In the genomic region with DNA sequence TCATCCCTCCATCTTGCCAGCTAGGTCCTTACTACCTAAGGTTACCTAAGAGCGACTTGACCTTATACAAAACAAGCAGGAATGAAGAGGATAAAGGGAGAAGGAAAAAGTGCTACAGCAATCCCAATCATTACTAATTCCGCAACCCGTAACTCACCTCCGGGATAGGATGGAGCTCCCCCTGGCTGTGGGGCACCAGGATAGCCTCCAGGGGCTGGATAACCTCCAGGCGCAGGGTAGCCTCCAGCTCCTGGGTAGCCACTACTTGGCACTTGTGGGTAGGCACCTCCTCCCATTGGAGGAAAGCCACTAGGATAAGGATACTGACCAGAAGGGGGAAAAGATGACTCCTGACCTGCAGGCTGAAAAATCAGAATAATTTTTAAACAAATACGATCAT, we compare ENCODE assay signal across 18 cellular contexts. TPM values are rescaled to one million over a fixed set of nuclear protein-coding genes. Genes with fewer than 3 reads are reported as not detected.
DNase-seq lines count a peak whose midpoint lies in the region; ATAC-seq, FAIRE-seq and TF ChIP-seq lines count a peak whose summit lies in the region.
"Had no signal": no experiment of that assay in that cellular context is flagged by ENCODE, and none has a peak within 500 bp of the region (broad histone marks: within the 10 kb centered on the region; RNA-seq: fewer than 3 reads in every experiment).

No MANE protein-coding gene starts in this region.

- no peak for TF ChIP-seq POLR2A in HepG2 (IDR thresholded peaks at IDR 0.05; ENCODE audit: insufficient read depth in 1 of 2, low read depth in 2 of 2, low read length in 2 of 2)

- over 99% methylated on average over 6 of the region's 6 CpGs for WGBS in HepG2 (ENCODE audit: low lambda C conversion rate)

- H3K4me1 ChIP-seq in HepG2 (ENCODE audit: insufficient read depth, low read length): no peaks in the 10 kb centered on the region
- H3K4me1 ChIP-seq: right atrium auricular region had no signal

- intact Hi-C loops in HepG2 (cut with micrococcal nuclease; ENCODE audit: unreplicated experiment): no loop called here

- TF ChIP-seq CTCF in BJ (IDR thresholded peaks at IDR 0.05; ENCODE audit: insufficient read depth, low read depth, low read length): 0 out of 2 replicates have a peak, but pooled peaks have one; percentile 7
- peak; percentile 28 for TF ChIP-seq CTCF in HFF-Myc (IDR thresholded peaks at IDR 0.05; ENCODE audit: low read depth, low read length, missing control alignments)
- TF ChIP-seq CTCF in astrocyte of the spinal cord (IDR thresholded peaks at IDR 0.05; ENCODE audit: low read depth, low read length): peak; percentile 22
- TF ChIP-seq CTCF in HepG2 (CRISPR knock-in tag; IDR thresholded peaks at IDR 0.05): peak; percentile 44

- peaks cover 30% of the 10 kb centered on the region for H3K79me2 ChIP-seq in HepG2 (ENCODE audit: insufficient read depth, low read length)

- H3K9ac ChIP-seq in HepG2 (ENCODE audit: insufficient read depth, low read depth, low read length): no peak overlapping the region

- TF ChIP-seq RAD21 in HepG2 (CRISPR knock-in tag; IDR thresholded peaks at IDR 0.05): no peak

- FAIRE-seq in HepG2 (lab: Jason Lieb, UNC): no peak

- H3K27me3 ChIP-seq in BJ (ENCODE audit: control insufficient read depth, insufficient read depth, low read length): no peaks in the 10 kb centered on the region
- H3K27me3 ChIP-seq in HepG2 (ENCODE audit: control insufficient read depth in 1 of 2, insufficient read depth in 2 of 2, low read length in 2 of 2): no peaks in the 10 kb centered on the region
- H3K27me3 ChIP-seq: heart left ventricle, right atrium auricular region had no signal

- H3K36me3 ChIP-seq in BJ (ENCODE audit: control insufficient read depth, insufficient read depth, low read length) (peaks cover 5% of the 10 kb centered on the region; the same call in 1 of the 2 replicates), HepG2 (replicated peaks in 1 of 2; ENCODE audit: control insufficient read depth in 1 of 2, insufficient read depth in 2 of 2, low read length in 2 of 2) (peaks cover 10 to 39% of the 10 kb centered on the region in 2 experiments; a peak in 4 of 5 replicates)

- ATAC-seq in HepG2: peak; percentile 52; the same call in 1 of the 3 replicates
- ATAC-seq in HG02763 (IDR thresholded peaks at IDR 0.05; ENCODE audit: unreplicated experiment): no peak
- ATAC-seq in HG03520 (IDR thresholded peaks at IDR 0.05; ENCODE audit: unreplicated experiment): no peak
- ATAC-seq: activated naive CD4-positive, alpha-beta T cell treated with anti-CD3 and anti-CD28 coated beads, Interleukin-2, amount 50 U/mL, for 72 hours had no signal

- POLR2A ChIA-PET in BJ (lab: Charles Lee): no interaction called here
- POLR2A ChIA-PET in HepG2 (lab: Yijun Ruan, JAX): no interaction called here

- no peak overlapping the region for H3K4me2 ChIP-seq in HepG2 (ENCODE audit: low read depth, low read length)

- no TSS peak for BruUV-seq in HepG2 (replicated peaks; lab: Mats Ljungman, UMichigan)

- H4K20me1 ChIP-seq in HepG2 (ENCODE audit: insufficient read depth, low read length): no peaks in the 10 kb centered on the region

- in situ Hi-C loops in astrocyte of the spinal cord (cut with HindIII; ENCODE audit: low sequenced_read_pairs) (no loop called here), HepG2 (cut with HindIII; ENCODE audit: extremely low pct_ligation_motif_present, low pct_unique_long_range_greater_than_20kb) (no loop called here)

- H3K27ac ChIP-seq in HepG2 (ENCODE audit: extremely low read length, insufficient read depth, low read length): no peak overlapping the region
- H3K27ac ChIP-seq: epithelial cell of prostate, left ventricle myocardium inferior, right atrium auricular region had no signal

- H3K9me3 ChIP-seq in HepG2 (ENCODE audit: low read length): no peaks in the 10 kb centered on the region
- H3K9me3 ChIP-seq: heart left ventricle, right atrium auricular region had no signal

- no peak overlapping the region for H2AFZ ChIP-seq in HepG2 (ENCODE audit: low read length)

- DNase-seq in BJ (ENCODE audit: low read depth) (no peak), HFF-Myc (ENCODE audit: extremely low read depth, low read depth) (no peak), astrocyte of the spinal cord (ENCODE audit: low read depth, low spot score) (no peak), HepG2 (ENCODE audit: low spot score) (no peak), 8988T (no peak), DMS79 (lab: John Stamatoyannopoulos, UW) (no peak)
- DNase-seq: activated CD4-positive, CD25-positive, alpha-beta regulatory T cell treated with anti-CD3 and anti-CD28 coated beads, Interleukin-2, amount 50 U/mL, for 72 hours; CD8-positive, alpha-beta memory T cell; HCEC 1CT; heart left ventricle; left ventricle myocardium inferior; naive B cell; stimulated activated CD4-positive, alpha-beta T cell treated with anti-CD3 and anti-CD28 coated beads, Interleukin-4, amount 100 ng/mL, for 24 hours had no signal

- TF ChIP-seq EP300 in HepG2 (IDR thresholded peaks at IDR 0.05; ENCODE audit: low read depth in 2 of 2, low read length in 2 of 2) (no peak), HepG2 (CRISPR knock-in tag; IDR thresholded peaks at IDR 0.05; ENCODE audit: borderline replicate concordance) (no peak)

- CTCF ChIA-PET in BJ (lab: Yijun Ruan, JAX): no interaction called here
- CTCF ChIA-PET in HepG2 (lab: Yijun Ruan, JAX; ENCODE audit: low intra/inter-chr PET ratio, low total read pairs): no interaction called here

- H3K4me3 ChIP-seq in BJ (ENCODE audit: low read depth, low read length) (no peak overlapping the region), HFF-Myc (replicated peaks; ENCODE audit: low read depth, low read length) (no peak overlapping the region), astrocyte of the spinal cord (ENCODE audit: low read depth, low read length) (no peak overlapping the region), HepG2 (replicated peaks in 1 of 3; ENCODE audit: insufficient read depth in 1 of 3, low read depth in 2 of 3, low read length in 3 of 3) (no peak overlapping the region)
- H3K4me3 ChIP-seq: heart left ventricle, left ventricle myocardium inferior, right atrium auricular region had no signal

RNA-seq across cellular contexts. Expression of a gene that starts 15.8 kb away (rescaled TPM):
- polyA plus RNA-seq in BJ (2011; rRNA removed) (123 and 134 TPM in 2 replicates), HepG2 (2011; rRNA removed) (54.8 and 59.4 TPM in 2 replicates)
- 57.5 and 97.1 TPM in 2 replicates for polyA minus RNA-seq in BJ (2011; rRNA and poly(A)+ RNA removed)
- total RNA-seq in HepG2 (2016; rRNA removed; fragmentation: Illumina TruSeq; extraction: Trizol): 89.0 and 139 TPM in 2 replicates
- 10.5 and 13.7 TPM in 2 replicates for total RNA-seq in HepG2 (2016; cell fraction: cytosol; rRNA removed; fragmentation: Illumina TruSeq; extraction: Trizol; ENCODE audit: low read depth)
- 94.2 and 145 TPM in 2 replicates for total RNA-seq in HepG2 (2016; cell fraction: insoluble cytoplasmic fraction; rRNA removed; fragmentation: Illumina TruSeq; extraction: Trizol)
- 21.5 and 22.7 TPM in 2 replicates for total RNA-seq in HepG2 (2016; cell fraction: membrane; rRNA removed; fragmentation: Illumina TruSeq; extraction: Trizol)
- total RNA-seq in HepG2 (2016; cell fraction: nucleus; rRNA removed; fragmentation: Illumina TruSeq; extraction: Trizol): 39.7 and 46.6 TPM in 2 replicates
- 38.7 and 48.7 TPM in 2 replicates for polyA plus RNA-seq in HepG2 (2011; cell fraction: cytosol; rRNA removed)
- 28.0 and 34.8 TPM in 2 replicates for polyA plus RNA-seq in HepG2 (2011; cell fraction: nucleus; rRNA removed)
- 48.1 and 51.9 TPM in 2 replicates for polyA plus RNA-seq in HepG2 (2012)
- 7.4 and 8.4 TPM in 2 replicates for polyA plus RNA-seq in HepG2 (2016; cell fraction: cytosol; fragmentation: Illumina TruSeq; extraction: Trizol; ENCODE audit: low read depth)
- 157 and 162 TPM in 2 replicates for polyA plus RNA-seq in HepG2 (2016; cell fraction: insoluble cytoplasmic fraction; fragmentation: Illumina TruSeq; extraction: Trizol; ENCODE audit: low read depth)
- 13.1 and 14.0 TPM in 2 replicates for polyA plus RNA-seq in HepG2 (2016; cell fraction: membrane; fragmentation: Illumina TruSeq; extraction: Trizol; ENCODE audit: low read depth)
- polyA plus RNA-seq in HepG2 (2016; cell fraction: nucleus; fragmentation: Illumina TruSeq; extraction: Trizol; ENCODE audit: insufficient read depth, low read depth): 64.1 and 68.1 TPM in 2 replicates
- 99.7 and 122 TPM in 2 replicates for polyA minus RNA-seq in HepG2 (2011; rRNA and poly(A)+ RNA removed; ENCODE audit: low replicate concordance)
- polyA minus RNA-seq in HepG2 (2011; cell fraction: cytosol; rRNA and poly(A)+ RNA removed): 42.4 and 48.0 TPM in 2 replicates
- 29.0 and 39.9 TPM in 2 replicates for polyA minus RNA-seq in HepG2 (2011; cell fraction: nucleus; rRNA and poly(A)+ RNA removed)

RNA-seq across cellular contexts. Expression of a gene that starts 35.3 kb away (rescaled TPM):
- polyA plus RNA-seq in BJ (2011; rRNA removed) (0.93 and 1.3 TPM in 2 replicates), HepG2 (2011; rRNA removed) (2.3 and 2.4 TPM in 2 replicates)
- polyA minus RNA-seq in BJ (2011; rRNA and poly(A)+ RNA removed): 1.9 and 2.5 TPM in 2 replicates
- total RNA-seq in HepG2 (2016; rRNA removed; fragmentation: Illumina TruSeq; extraction: Trizol): 0.18 and 0.91 TPM in 2 replicates
- total RNA-seq in HepG2 (2016; cell fraction: cytosol; rRNA removed; fragmentation: Illumina TruSeq; extraction: Trizol; ENCODE audit: low read depth): 0.09 and 0.20 TPM in 2 replicates
- total RNA-seq in HepG2 (2016; cell fraction: insoluble cytoplasmic fraction; rRNA removed; fragmentation: Illumina TruSeq; extraction: Trizol): 0.25 and 0.78 TPM in 2 replicates
- 0.12 and 0.24 TPM in 2 replicates for total RNA-seq in HepG2 (2016; cell fraction: membrane; rRNA removed; fragmentation: Illumina TruSeq; extraction: Trizol)
- 1.7 and 1.8 TPM in 2 replicates for total RNA-seq in HepG2 (2016; cell fraction: nucleus; rRNA removed; fragmentation: Illumina TruSeq; extraction: Trizol)
- 0.52 and 0.54 TPM in 2 replicates for polyA plus RNA-seq in HepG2 (2011; cell fraction: cytosol; rRNA removed)
- 7.4 and 7.6 TPM in 2 replicates for polyA plus RNA-seq in HepG2 (2011; cell fraction: nucleus; rRNA removed)
- 0.76 and 1.1 TPM in 2 replicates for polyA plus RNA-seq in HepG2 (2012)
- polyA plus RNA-seq in HepG2 (2016; cell fraction: cytosol; fragmentation: Illumina TruSeq; extraction: Trizol; ENCODE audit: low read depth): 0.09 TPM in 1 of 2 replicates, not detected in the other
- 0.12 and 0.15 TPM in 2 replicates for polyA plus RNA-seq in HepG2 (2016; cell fraction: insoluble cytoplasmic fraction; fragmentation: Illumina TruSeq; extraction: Trizol; ENCODE audit: low read depth)
- 0.11 and 0.16 TPM in 2 replicates for polyA plus RNA-seq in HepG2 (2016; cell fraction: membrane; fragmentation: Illumina TruSeq; extraction: Trizol; ENCODE audit: low read depth)
- polyA plus RNA-seq in HepG2 (2016; cell fraction: nucleus; fragmentation: Illumina TruSeq; extraction: Trizol; ENCODE audit: insufficient read depth, low read depth): 2.8 and 3.4 TPM in 2 replicates
- 2.2 and 2.7 TPM in 2 replicates for polyA minus RNA-seq in HepG2 (2011; rRNA and poly(A)+ RNA removed; ENCODE audit: low replicate concordance)
- polyA minus RNA-seq in HepG2 (2011; cell fraction: cytosol; rRNA and poly(A)+ RNA removed): 0.26 and 0.30 TPM in 2 replicates
- 6.8 and 7.6 TPM in 2 replicates for polyA minus RNA-seq in HepG2 (2011; cell fraction: nucleus; rRNA and poly(A)+ RNA removed)

RNA-seq across cellular contexts. Expression of a gene that starts 39.4 kb away (rescaled TPM):
- polyA plus RNA-seq in BJ (2011; rRNA removed) (0.37 and 0.69 TPM in 2 replicates), HepG2 (2011; rRNA removed) (0.33 and 0.38 TPM in 2 replicates)
- polyA minus RNA-seq in BJ (2011; rRNA and poly(A)+ RNA removed): 0.19 and 0.21 TPM in 2 replicates
- total RNA-seq in HepG2 (2016; rRNA removed; fragmentation: Illumina TruSeq; extraction: Trizol): 0.13 and 0.27 TPM in 2 replicates
- total RNA-seq in HepG2 (2016; cell fraction: cytosol; rRNA removed; fragmentation: Illumina TruSeq; extraction: Trizol; ENCODE audit: low read depth): 0.09 TPM in 1 of 2 replicates, not detected in the other
- total RNA-seq in HepG2 (2016; cell fraction: insoluble cytoplasmic fraction; rRNA removed; fragmentation: Illumina TruSeq; extraction: Trizol): 0.24 and 0.25 TPM in 2 replicates
- 0.06 and 0.10 TPM in 2 replicates for total RNA-seq in HepG2 (2016; cell fraction: membrane; rRNA removed; fragmentation: Illumina TruSeq; extraction: Trizol)
- total RNA-seq in HepG2 (2016; cell fraction: nucleus; rRNA removed; fragmentation: Illumina TruSeq; extraction: Trizol): 0.37 and 0.47 TPM in 2 replicates
- polyA plus RNA-seq in HepG2 (2011; cell fraction: cytosol; rRNA removed): 0.08 and 0.14 TPM in 2 replicates
- 0.59 and 0.73 TPM in 2 replicates for polyA plus RNA-seq in HepG2 (2011; cell fraction: nucleus; rRNA removed)
- polyA plus RNA-seq in HepG2 (2012): 0.24 and 0.31 TPM in 2 replicates
- polyA plus RNA-seq in HepG2 (2016; cell fraction: cytosol; fragmentation: Illumina TruSeq; extraction: Trizol; ENCODE audit: low read depth): not detected in 2 replicates
- 0.05 and 0.12 TPM in 2 replicates for polyA plus RNA-seq in HepG2 (2016; cell fraction: insoluble cytoplasmic fraction; fragmentation: Illumina TruSeq; extraction: Trizol; ENCODE audit: low read depth)
- not detected in 2 replicates for polyA plus RNA-seq in HepG2 (2016; cell fraction: membrane; fragmentation: Illumina TruSeq; extraction: Trizol; ENCODE audit: low read depth)
- polyA plus RNA-seq in HepG2 (2016; cell fraction: nucleus; fragmentation: Illumina TruSeq; extraction: Trizol; ENCODE audit: insufficient read depth, low read depth): 0.79 and 0.90 TPM in 2 replicates
- polyA minus RNA-seq in HepG2 (2011; rRNA and poly(A)+ RNA removed; ENCODE audit: low replicate concordance): 0.14 and 0.98 TPM in 2 replicates
- polyA minus RNA-seq in HepG2 (2011; cell fraction: cytosol; rRNA and poly(A)+ RNA removed): not detected in 2 replicates
- 1.1 and 1.5 TPM in 2 replicates for polyA minus RNA-seq in HepG2 (2011; cell fraction: nucleus; rRNA and poly(A)+ RNA removed)
- polyA plus RNA-seq: CD8-positive, alpha-beta memory T cell had no signal
